19 cellular contexts compared by ENCODE assay signal in genomic region chr7:2997014-2997413, GRCh38. TPM values are rescaled to one million over a fixed set of nuclear protein-coding genes. Genes with fewer than 3 reads are reported as not detected.
DNase-seq lines count a peak whose midpoint lies in the region; ATAC-seq and TF ChIP-seq lines count a peak whose summit lies in the region.
"Had no signal": no experiment of that assay in that cellular context is flagged by ENCODE, and none has a peak within 500 bp of the region (broad histone marks: within the 10 kb centered on the region; RNA-seq: fewer than 3 reads in every experiment).

No MANE protein-coding gene starts in this region.

- H4K8ac ChIP-seq in neuronal stem cell (ENCODE audit: low read depth, low read length): no peak overlapping the region

- no peak overlapping the region for H3K4ac ChIP-seq in neuronal stem cell (ENCODE audit: low read length)

- TF ChIP-seq CTCF in SK-N-SH (IDR thresholded peaks at IDR 0.05): no peak

- peaks cover 7% of the 10 kb centered on the region for H3K4me1 Mint-ChIP-seq in stimulated activated naive CD8-positive, alpha-beta T cell treated with anti-CD3 and anti-CD28 coated beads, Interleukin-15, Interleukin-2, amounts not matched to agents 100 ng/mL and 50 ng/mL, for 24 hours (ENCODE audit: low read depth)

- H4K91ac ChIP-seq in neuronal stem cell (ENCODE audit: low read depth, low read length, poor library complexity): no peak overlapping the region

- intact Hi-C loops in left colon (cut with DNase I, micrococcal nuclease): no loop called here

- H3K14ac ChIP-seq in neuronal stem cell (ENCODE audit: low read length): peak overlapping the region; percentile 9

- TF ChIP-seq RAD21 in SK-N-SH (IDR thresholded peaks at IDR 0.05; ENCODE audit: low read length): no peak

- H2AK5ac ChIP-seq in neuronal stem cell (ENCODE audit: low read depth, low read length): no peak overlapping the region

- H3K4me3 Mint-ChIP-seq in stimulated activated naive CD8-positive, alpha-beta T cell treated with anti-CD3 and anti-CD28 coated beads, Interleukin-15, Interleukin-2, amounts not matched to agents 100 ng/mL and 50 ng/mL, for 24 hours: no peak overlapping the region
- H3K4me3 Mint-ChIP-seq: HFFc6 had no signal

- H2BK120ac ChIP-seq in neuronal stem cell (ENCODE audit: low read depth, low read length): no peak overlapping the region

- no peak overlapping the region for H2BK15ac ChIP-seq in neuronal stem cell (ENCODE audit: low read length)

- no peak overlapping the region for H2BK5ac ChIP-seq in neuronal stem cell (ENCODE audit: low read length)

- H3K4me2 ChIP-seq in SK-N-SH (no peak overlapping the region), neuronal stem cell (ENCODE audit: insufficient read depth, low read length, poor library complexity, severe bottlenecking) (no peak overlapping the region)
- H3K4me2 ChIP-seq: BLaER1 treated with 17β-estradiol and CSF1 and Interleukin-3, amounts not matched to agents 10 nM and 100 nM had no signal

- peaks cover 16% of the 10 kb centered on the region for H3K9me3 Mint-ChIP-seq in stimulated activated naive CD8-positive, alpha-beta T cell treated with anti-CD3 and anti-CD28 coated beads, Interleukin-15, Interleukin-2, amounts not matched to agents 100 ng/mL and 50 ng/mL, for 24 hours

- H3K27me3 ChIP-seq in SK-N-SH (ENCODE audit: insufficient read depth) (no peaks in the 10 kb centered on the region), neuronal stem cell (ENCODE audit: control insufficient read depth in 3 of 3, insufficient read depth in 3 of 3, low read depth in 1 of 3, low read length in 3 of 3) (no peaks in the 10 kb centered on the region)
- H3K27me3 ChIP-seq: BLaER1 treated with 17β-estradiol and CSF1 and Interleukin-3, amounts not matched to agents 10 nM and 100 nM had no signal

- no peak for TF ChIP-seq EP300 in SK-N-SH (IDR thresholded peaks at IDR 0.05; ENCODE audit: borderline replicate concordance in 1 of 2, low read depth in 1 of 2, low read length in 1 of 2)

- no peaks in the 10 kb centered on the region for H3K27me3 Mint-ChIP-seq in stimulated activated naive CD8-positive, alpha-beta T cell treated with anti-CD3 and anti-CD28 coated beads, Interleukin-15, Interleukin-2, amounts not matched to agents 100 ng/mL and 50 ng/mL, for 24 hours

- H3K27ac Mint-ChIP-seq in stimulated activated naive CD8-positive, alpha-beta T cell treated with anti-CD3 and anti-CD28 coated beads, Interleukin-15, Interleukin-2, amounts not matched to agents 100 ng/mL and 50 ng/mL, for 24 hours: peak overlapping the region; percentile 26
- H3K27ac Mint-ChIP-seq: HFFc6 had no signal

- WGBS in SK-N-SH (ENCODE audit: low lambda C conversion rate): 34% methylated on average over 10 of the region's 10 CpGs
- WGBS in neuronal stem cell (ENCODE audit: extremely low coverage in 2 of 2, insufficient read length in 2 of 2, insufficient replicate concordance in 1 of 2), 2 donors: no CpG with 5 or more reads among the region's 10 CpGs

- no peak overlapping the region for H3K4me3 ChIP-seq in SK-N-SH (ENCODE audit: low read depth in 2 of 2, low read length in 1 of 2)
- H3K4me3 ChIP-seq in neuronal stem cell (ENCODE audit: low read length in 2 of 2): no peak overlapping the region
- H3K4me3 ChIP-seq: BLaER1 treated with 17β-estradiol and CSF1 and Interleukin-3, amounts not matched to agents 10 nM and 100 nM had no signal

- no peaks in the 10 kb centered on the region for H3K9me3 ChIP-seq in SK-N-SH
- no peaks in the 10 kb centered on the region for H3K9me3 ChIP-seq in neuronal stem cell (replicated peaks in 1 of 2; ENCODE audit: control insufficient read depth in 2 of 2, insufficient read depth in 1 of 2, low read depth in 1 of 2, low read length in 2 of 2)

- H3K36me3 ChIP-seq in SK-N-SH (replicated peaks in 1 of 2; ENCODE audit: control insufficient read depth in 1 of 2, insufficient read depth in 2 of 2, low read length in 1 of 2) (no peaks in the 10 kb centered on the region), neuronal stem cell (replicated peaks in 1 of 2; ENCODE audit: control insufficient read depth in 2 of 2, insufficient read depth in 2 of 2, low read length in 2 of 2) (no peaks in the 10 kb centered on the region)

- no peaks in the 10 kb centered on the region for H3K9me2 ChIP-seq in SK-N-SH

- no peaks in the 10 kb centered on the region for H3F3A ChIP-seq in SK-N-SH (replicated peaks; ENCODE audit: insufficient read depth)

- ATAC-seq in SK-N-SH treated with all-trans-retinoic acid at 6 μM for 48 hours: no peak
- ATAC-seq in stimulated activated naive CD8-positive, alpha-beta T cell treated with anti-CD3 and anti-CD28 coated beads, Interleukin-15, Interleukin-2, amounts not matched to agents 100 U/mL and 50 U/mL, for 24 hours: no peak
- no peak for ATAC-seq in left colon
- ATAC-seq: PC-3 had no signal

- H3K23ac ChIP-seq in neuronal stem cell (ENCODE audit: low read depth, low read length, poor library complexity): no peak overlapping the region

- H2AFZ ChIP-seq in SK-N-SH (ENCODE audit: low read depth): no peak overlapping the region
- no peak overlapping the region for H2AFZ ChIP-seq in neuronal stem cell (ENCODE audit: low read length)

- CTCF ChIA-PET in SK-N-SH (lab: Yijun Ruan, JAX): interaction anchor here (0.5 to 1.4 kb wide), 5 partner anchors 10 to 278 kb away, joined by 3 to 5 read pairs (median 3); no protein-coding TSS in a partner anchor

- H3K79me1 ChIP-seq in neuronal stem cell (ENCODE audit: low read depth, low read length): no peaks in the 10 kb centered on the region

- DNase-seq in SK-N-SH (no peak), neuronal stem cell (ENCODE audit: low spot score) (no peak), left colon (no peak), CD1c-positive myeloid dendritic cell (ENCODE audit: extremely low spot score) (no peak), 8988T (no peak)
- DNase-seq in stimulated activated naive CD8-positive, alpha-beta T cell treated with anti-CD3 and anti-CD28 coated beads, Interleukin-15, Interleukin-2, amounts not matched to agents 100 U/mL and 50 U/mL, for 24 hours: no peak
- DNase-seq: COR-L47, EL, HFFc6, KG1, NCI-H1436 treated with DMSO at 0.1 percent for 48 hours, NCI-H2029 treated with DMSO at 0.1 percent for 48 hours, NCI-H510A treated with DMSO at 0.1 percent for 48 hours, NCI-H82, PC-3 had no signal

- no peak overlapping the region for H3K27ac ChIP-seq in SK-N-SH (ENCODE audit: low read depth in 2 of 2, low read length in 1 of 2)
- no peak overlapping the region for H3K27ac ChIP-seq in neuronal stem cell (replicated peaks; ENCODE audit: low read length)
- H3K27ac ChIP-seq: BLaER1 treated with 17β-estradiol and CSF1 and Interleukin-3, amounts not matched to agents 10 nM and 100 nM; RWPE1 had no signal

- H4K20me1 ChIP-seq in SK-N-SH (ENCODE audit: insufficient read depth): no peaks in the 10 kb centered on the region
- H4K20me1 ChIP-seq: BLaER1 treated with 17β-estradiol and CSF1 and Interleukin-3, amounts not matched to agents 10 nM and 100 nM had no signal

- no peak overlapping the region for H2BK12ac ChIP-seq in neuronal stem cell (ENCODE audit: low read length)

- POLR2A ChIA-PET in SK-N-SH (lab: Yijun Ruan, JAX): interaction anchor here (0.6 to 1.1 kb wide), 2 partner anchors 32 to 69 kb away, joined by 4 read pairs; no protein-coding TSS in a partner anchor

- H3K18ac ChIP-seq in neuronal stem cell (ENCODE audit: low read length): no peak overlapping the region

- peaks cover 72% of the 10 kb centered on the region for H3K36me3 Mint-ChIP-seq in stimulated activated naive CD8-positive, alpha-beta T cell treated with anti-CD3 and anti-CD28 coated beads, Interleukin-15, Interleukin-2, amounts not matched to agents 100 ng/mL and 50 ng/mL, for 24 hours (ENCODE audit: low read depth)

- no peaks in the 10 kb centered on the region for H3K79me2 ChIP-seq in SK-N-SH (ENCODE audit: insufficient read depth)

- no peak overlapping the region for H3K9ac ChIP-seq in SK-N-SH
- no peak overlapping the region for H3K9ac ChIP-seq in neuronal stem cell (ENCODE audit: low read depth, low read length, poor library complexity)
- H3K9ac ChIP-seq: BLaER1 treated with 17β-estradiol and CSF1 and Interleukin-3, amounts not matched to agents 10 nM and 100 nM had no signal

- H3K4me1 ChIP-seq in SK-N-SH (ENCODE audit: control insufficient read depth in 1 of 2, insufficient read depth in 2 of 2, low read depth in 1 of 2, low read length in 1 of 2) (peaks cover 0 to 7% of the 10 kb centered on the region in 2 experiments; a peak in 1 of 4 replicates), neuronal stem cell (ENCODE audit: control insufficient read depth in 2 of 2, insufficient read depth in 1 of 2, low read depth in 1 of 2, low read length in 2 of 2) (no peaks in the 10 kb centered on the region)
- H3K4me1 ChIP-seq: BLaER1 treated with 17β-estradiol and CSF1 and Interleukin-3, amounts not matched to agents 10 nM and 100 nM had no signal

TF ChIP-seq in SK-N-SH, 30 proteins besides CTCF, POLR2A, EP300 and RAD21:
- no peak for TF ChIP-seq FOXJ3 (CRISPR knock-in tag; IDR thresholded peaks at IDR 0.05)
- peak; percentile 80 for TF ChIP-seq GATA2 (CRISPR knock-in tag; IDR thresholded peaks at IDR 0.05)

TF ChIP-seq in SK-N-SH treated with all-trans-retinoic acid at 6 μM for 48 hours, 23 proteins besides CTCF, POLR2A, EP300 and RAD21:
- no peak for TF ChIP-seq CSDC2 (CRISPR knock-in tag; IDR thresholded peaks at IDR 0.05)

RNA-seq across cellular contexts. Expression of gene CARD11, which starts 46.7 kb away (rescaled TPM):
- not detected in 2 replicates for polyA plus RNA-seq in SK-N-SH (2012; rRNA removed)
- polyA plus RNA-seq in SK-N-SH (2012; cell fraction: cytosol; rRNA removed): under 0.01 TPM in 1 of 2 replicates, not detected in the other
- polyA plus RNA-seq in SK-N-SH (2012; cell fraction: nucleus; rRNA removed): not detected in 2 replicates
- polyA plus RNA-seq in neuronal stem cell (2013, experiment 1 of 2): 0.59 TPM
- polyA plus RNA-seq in neuronal stem cell (2013, experiment 2 of 2): 0.60 TPM
- total RNA-seq in left colon: 1 to 10 TPM; 2.0 to 2.8 TPM
- total RNA-seq: HFFc6, PC-3 had no signal
